ENCODE assay signal across 8 cellular contexts in the genomic region with DNA sequence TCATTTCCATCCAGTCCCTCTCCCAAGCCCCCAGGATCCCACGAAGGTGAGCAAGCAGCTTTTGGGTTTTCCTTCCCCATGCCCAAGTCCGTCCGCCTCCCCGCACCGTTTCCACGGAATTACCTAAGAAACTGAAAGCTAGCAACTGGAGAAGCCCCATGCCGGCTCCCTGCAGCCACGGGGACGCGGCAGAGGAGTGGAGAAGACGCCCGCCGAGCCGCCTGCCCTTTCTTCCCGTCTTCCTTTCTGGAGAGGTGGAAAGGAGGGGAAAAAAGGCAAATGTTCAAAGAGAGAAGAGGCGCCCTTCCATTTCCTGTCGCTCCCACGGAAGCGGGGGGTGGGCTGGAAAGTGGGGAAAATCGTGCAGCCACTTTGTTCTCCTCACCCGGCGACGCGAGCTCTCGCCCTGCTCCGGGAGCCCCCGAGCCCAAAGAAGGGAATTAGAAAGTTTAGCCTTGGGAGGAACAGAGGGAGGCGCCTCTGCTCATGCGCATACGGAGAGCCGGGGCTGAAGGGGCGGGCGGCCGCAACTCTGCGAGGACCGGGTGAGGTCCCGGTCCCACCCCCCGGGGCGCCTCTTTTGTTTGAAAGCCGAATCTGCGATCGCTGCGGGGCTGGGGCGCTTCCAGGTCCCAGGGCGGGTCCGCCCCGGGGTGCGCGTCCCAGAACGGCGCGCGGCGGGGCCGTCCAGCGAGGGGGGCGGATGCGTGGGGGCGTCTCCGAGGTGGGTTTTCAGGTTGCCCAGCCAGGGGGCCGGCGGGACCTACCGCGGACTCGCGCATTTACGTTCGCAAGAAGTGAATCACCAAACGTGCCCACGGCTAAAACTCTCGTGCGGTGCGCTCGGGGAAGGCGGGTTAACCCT. TPM values are rescaled to one million over a fixed set of nuclear protein-coding genes. Genes with fewer than 3 reads are reported as not detected.
DNase-seq lines count a peak whose midpoint lies in the region; ATAC-seq lines count a peak whose summit lies in the region.

Gene LAMB1 (minus strand): TSS at position 436 of the 865 bp plus-strand sequence. CDS start 276 bp downstream, at position 160.

- peak within 1 kb of the TSS; percentile 100 for H3K4me2 ChIP-seq in neuronal stem cell (ENCODE audit: insufficient read depth, low read length, poor library complexity, severe bottlenecking)

- peaks cover 0 to 25% (median 21%) of the 10 kb centered on the region in 3 experiments for H3K27me3 ChIP-seq in neuronal stem cell (ENCODE audit: control insufficient read depth in 3 of 3, insufficient read depth in 3 of 3, low read depth in 1 of 3, low read length in 3 of 3)

- H2BK12ac ChIP-seq in neuronal stem cell (ENCODE audit: low read length) = peak within 1 kb of the TSS; percentile 65

- H3K36me3 ChIP-seq in neuronal stem cell (replicated peaks in 1 of 2; ENCODE audit: control insufficient read depth in 2 of 2, insufficient read depth in 2 of 2, low read length in 2 of 2) = peaks cover 1 to 8% of the 10 kb centered on the region in 2 donors

- peak within 1 kb of the TSS; percentile 62 for H2BK120ac ChIP-seq in neuronal stem cell (ENCODE audit: low read depth, low read length)

- peak within 1 kb of the TSS; percentile 62 for H2BK15ac ChIP-seq in neuronal stem cell (ENCODE audit: low read length)

- H2AFZ ChIP-seq in neuronal stem cell (ENCODE audit: low read length) = peak within 1 kb of the TSS; percentile 96

- peak within 1 kb of the TSS; percentile 98 for H3K14ac ChIP-seq in neuronal stem cell (ENCODE audit: low read length)

- peak within 1 kb of the TSS; percentile 92 for H3K23ac ChIP-seq in neuronal stem cell (ENCODE audit: low read depth, low read length, poor library complexity)

- H3K27ac ChIP-seq in neuronal stem cell (replicated peaks; ENCODE audit: low read length) = peak within 1 kb of the TSS; percentile 48

- H3K4me1 ChIP-seq in neuronal stem cell (ENCODE audit: control insufficient read depth in 2 of 2, insufficient read depth in 1 of 2, low read depth in 1 of 2, low read length in 2 of 2) = peaks cover 2 to 9% of the 10 kb centered on the region in 2 donors

- no CpG with 5 or more reads among the region's 75 CpGs for WGBS in neuronal stem cell (ENCODE audit: extremely low coverage in 2 of 2, insufficient read length in 2 of 2, insufficient replicate concordance in 1 of 2), 2 donors

- peak within 1 kb of the TSS; percentile 82 for H2AK5ac ChIP-seq in neuronal stem cell (ENCODE audit: low read depth, low read length)

- no peak within 1 kb of the TSS for H3K4ac ChIP-seq in neuronal stem cell (ENCODE audit: low read length)

- H3K79me1 ChIP-seq in neuronal stem cell (ENCODE audit: low read depth, low read length) = peaks cover 4% of the 10 kb centered on the region

- H2BK5ac ChIP-seq in neuronal stem cell (ENCODE audit: low read length) = peak within 1 kb of the TSS; percentile 55

- peak within 1 kb of the TSS; percentile 98 for H3K9ac ChIP-seq in neuronal stem cell (ENCODE audit: low read depth, low read length, poor library complexity)

- peak; percentile 78 for DNase-seq in ELR (ENCODE audit: low read depth)
- DNase-seq in NCI-H1105 treated with DMSO at 0.1 percent for 48 hours (lab: John Stamatoyannopoulos, UW) = peak; percentile 53
- DNase-seq in activated naive CD4-positive, alpha-beta T cell treated with anti-CD3 and anti-CD28 coated beads, Interleukin-2, amount 50 U/mL, for 16 hours = peak; percentile 14
- no peak for DNase-seq in glomerular endothelial cell (ENCODE audit: extremely low read depth, low read depth, low spot score)
- DNase-seq in neuronal stem cell (ENCODE audit: low spot score) = peak; percentile 69

- peak within 1 kb of the TSS; percentile 99 for H3K18ac ChIP-seq in neuronal stem cell (ENCODE audit: low read length)

- H3K4me3 ChIP-seq in neuronal stem cell (ENCODE audit: low read length in 2 of 2) = peak within 1 kb of the TSS; percentile 52 to 95

- H3K9me3 ChIP-seq in neuronal stem cell (replicated peaks in 1 of 2; ENCODE audit: control insufficient read depth in 2 of 2, insufficient read depth in 1 of 2, low read depth in 1 of 2, low read length in 2 of 2) = peaks cover 0 to 13% of the 10 kb centered on the region in 2 donors

- ATAC-seq in HG03565 (IDR thresholded peaks at IDR 0.05; ENCODE audit: unreplicated experiment) = no peak
- no peak for ATAC-seq in HG03135 (IDR thresholded peaks at IDR 0.05; ENCODE audit: unreplicated experiment)
- no peak for ATAC-seq in HG03460 (IDR thresholded peaks at IDR 0.05; ENCODE audit: unreplicated experiment)

- H4K91ac ChIP-seq in neuronal stem cell (ENCODE audit: low read depth, low read length, poor library complexity) = peak within 1 kb of the TSS; percentile 24

- no peak within 1 kb of the TSS for H4K8ac ChIP-seq in neuronal stem cell (ENCODE audit: low read depth, low read length)

RNA-seq across cellular contexts. Expression of gene LAMB1, which starts in this region (rescaled TPM):
- total RNA-seq in glomerular endothelial cell = 458 and 732 TPM in 2 replicates
- polyA plus RNA-seq in neuronal stem cell (2013, experiment 1 of 2) = 98.3 TPM
- polyA plus RNA-seq in neuronal stem cell (2013, experiment 2 of 2) = 101 TPM
